Comparison of ENCODE assay signal across 10 cellular contexts in the genomic region with DNA sequence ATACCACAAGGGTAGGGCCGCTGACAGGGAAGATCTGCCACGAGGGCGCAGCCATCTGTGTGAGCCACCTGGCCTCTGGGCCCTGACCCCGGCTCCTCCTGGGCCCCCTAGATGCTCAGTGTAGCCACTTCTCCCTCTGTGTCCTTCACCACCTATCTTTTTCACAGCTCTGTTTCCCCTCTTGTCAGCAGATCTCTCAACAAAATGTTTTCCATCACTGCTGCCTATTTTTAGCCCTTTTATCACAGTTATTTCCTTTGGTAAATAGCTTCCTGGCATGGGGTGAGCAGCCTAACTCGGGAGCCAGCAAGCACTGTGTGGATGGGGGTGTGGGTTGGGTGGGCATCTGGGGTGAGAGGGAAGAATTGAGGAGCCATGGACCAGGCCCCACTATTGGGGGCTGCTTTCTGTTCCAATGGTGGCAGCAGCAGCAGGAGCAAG.
DNase-seq lines count a peak whose midpoint lies in the region; ATAC-seq and TF ChIP-seq lines count a peak whose summit lies in the region.
"Had no signal": no experiment of that assay in that cellular context is flagged by ENCODE, and none has a peak within 500 bp of the region (broad histone marks: within the 10 kb centered on the region; RNA-seq: fewer than 3 reads in every experiment).

No MANE protein-coding gene starts in this region.

- H3K27me3 ChIP-seq in IMR-90 (ENCODE audit: control insufficient read depth, insufficient read depth, low read length), result no peaks in the 10 kb centered on the region
- H3K27me3 ChIP-seq in left lung, result no peaks in the 10 kb centered on the region
- peaks cover 0 to 1% (median 0%) of the 10 kb centered on the region in 7 donors for H3K27me3 ChIP-seq in spleen (replicated peaks in 1 of 7)

- H4K20me1 ChIP-seq in IMR-90 (ENCODE audit: insufficient read depth, low read length), result no peaks in the 10 kb centered on the region
- H4K20me1 ChIP-seq in OCI-LY7 (ENCODE audit: insufficient read depth, low read length), result no peaks in the 10 kb centered on the region

- TF ChIP-seq RAD21 in IMR-90 (IDR thresholded peaks at IDR 0.05; ENCODE audit: low read length), result no peak

- H4K5ac ChIP-seq in IMR-90 (ENCODE audit: low read depth, low read length), result no peak overlapping the region; the same call in 1 of the 2 replicates

- 0 out of 4 replicates have a peak, but pooled peaks cover 0 to 6% of the 10 kb centered on the region in 2 experiments for H3K79me1 ChIP-seq in IMR-90 (ENCODE audit: low read depth in 1 of 2, low read length in 2 of 2)

- WGBS in IMR-90 (ENCODE audit: extremely low coverage in 2 of 2, insufficient read length in 1 of 2), 2 experiments, result 53% methylated on average over 4 of the region's 5 CpGs; no CpG with 5 or more reads in 1 of the 2 experiments
- WGBS in spleen, 5 donors, result 20 to 33% (median 24%) methylated on average over 5 of the region's 5 CpGs

- no peak overlapping the region; the same call in 1 of the 2 replicates for H3K4me2 ChIP-seq in IMR-90 (ENCODE audit: low read depth, low read length)
- no peak overlapping the region for H3K4me2 ChIP-seq in OCI-LY7 (ENCODE audit: low read length)

- H3K4me3 ChIP-seq in IMR-90 (ENCODE audit: insufficient read depth, low read depth, low read length) (no peak overlapping the region), choroid plexus epithelial cell (ENCODE audit: low read depth, low read length) (no peak overlapping the region), left lung (no peak overlapping the region), spleen (no peak overlapping the region), OCI-LY7 (ENCODE audit: low read depth, low read length, poor library complexity, severe bottlenecking) (no peak overlapping the region)

- peak overlapping the region; percentile 63; the same call in 1 of the 2 replicates for H2BK20ac ChIP-seq in IMR-90 (ENCODE audit: low read depth, low read length)

- BruUV-seq in IMR-90 (replicated peaks; lab: Mats Ljungman, UMichigan), result no TSS peak
- BruUV-seq in OCI-LY7 (replicated peaks; lab: Mats Ljungman, UMichigan), result no TSS peak

- H3K56ac ChIP-seq in IMR-90 (ENCODE audit: extremely low read depth, insufficient read depth, low read length), result no peak overlapping the region

- peak overlapping the region; percentile 31 for H3K4ac ChIP-seq in IMR-90 (ENCODE audit: low read depth, low read length)

- TF ChIP-seq POLR2A in IMR-90 (IDR thresholded peaks at IDR 0.05; ENCODE audit: low read depth, low read length) (no peak), spleen (IDR thresholded peaks at IDR 0.05) (no peak)

- peak overlapping the region in 1 of 2 experiments; percentile 19; a peak in 2 of 4 replicates for H4K8ac ChIP-seq in IMR-90 (ENCODE audit: low read depth in 2 of 2, low read length in 2 of 2)

- POLR2A ChIA-PET in IMR-90 (lab: Charles Lee; ENCODE audit: unreplicated experiment), result no interaction called here
- POLR2A ChIA-PET in OCI-LY7 (lab: Charles Lee), result no interaction called here

- peak overlapping the region; percentile 47 for H3K14ac ChIP-seq in IMR-90 (replicated peaks; ENCODE audit: low read depth, low read length)

- H2BK120ac ChIP-seq in IMR-90 (ENCODE audit: low read depth, low read length), result peak overlapping the region; percentile 83; the same call in 1 of the 2 replicates

- no peak overlapping the region; the same call in 1 of the 2 replicates for H3K18ac ChIP-seq in IMR-90 (ENCODE audit: low read depth, low read length)

- no peak overlapping the region for H3K23ac ChIP-seq in IMR-90 (ENCODE audit: low read depth, low read length)

- TF ChIP-seq CTCF in IMR-90 (conservative IDR thresholded peaks at IDR 0.05; ENCODE audit: low read depth, low read length), result no peak
- TF ChIP-seq CTCF in choroid plexus epithelial cell (conservative IDR thresholded peaks at IDR 0.05; ENCODE audit: low read depth, low read length), result no peak
- TF ChIP-seq CTCF in left lung (IDR thresholded peaks at IDR 0.05), result no peak
- TF ChIP-seq CTCF in spleen (IDR thresholded peaks at IDR 0.05 in 8 of 11, conservative IDR thresholded peaks at IDR 0.05 in 3 of 11), result no peak
- no peak for TF ChIP-seq CTCF in OCI-LY7 (conservative IDR thresholded peaks at IDR 0.05; ENCODE audit: low read length)

- no peaks in the 10 kb centered on the region for H3K9me2 ChIP-seq in OCI-LY7 (ENCODE audit: insufficient read depth, low read length)

- CTCF ChIA-PET in IMR-90 (lab: Yijun Ruan, JAX), result no interaction called here
- CTCF ChIA-PET in OCI-LY7 (lab: Charles Lee; ENCODE audit: unreplicated experiment), result no interaction called here

- H4K91ac ChIP-seq in IMR-90 (ENCODE audit: insufficient read depth, low read depth, low read length), result peak overlapping the region; percentile 37

- no peaks in the 10 kb centered on the region for H3K9me3 ChIP-seq in IMR-90 (ENCODE audit: control insufficient read depth, insufficient read depth, low read length)
- H3K9me3 ChIP-seq in left lung, result no peaks in the 10 kb centered on the region
- no peaks in the 10 kb centered on the region for H3K9me3 ChIP-seq in spleen
- no peaks in the 10 kb centered on the region for H3K9me3 ChIP-seq in OCI-LY7 (ENCODE audit: low read length)

- H3K27ac ChIP-seq in IMR-90 (ENCODE audit: insufficient read depth, low read length) (peak overlapping the region; percentile 36; the same call in 1 of the 2 replicates), left lung (peak overlapping the region; percentile 48 to 65), spleen (peak overlapping the region in 7 of 8 donors; percentile 52 to 75 (median 67)), OCI-LY7 (ENCODE audit: low read depth, low read length, poor library complexity, severe bottlenecking) (no peak overlapping the region)

- H3K79me2 ChIP-seq in OCI-LY7 (ENCODE audit: insufficient read depth, low read depth, low read length), result no peaks in the 10 kb centered on the region; the same call in 1 of the 2 replicates

- dilution Hi-C loops in IMR-90 (cut with HindIII; ENCODE audit: low sequenced_read_pairs, unreplicated experiment), result no loop called here

- DNase-seq in IMR-90 (no peak), choroid plexus epithelial cell (ENCODE audit: low read depth) (peak; percentile 68), left lung (no peak), spleen (no peak), OCI-LY7 (ENCODE audit: low spot score) (no peak)
- no peak for DNase-seq in stimulated activated CD4-positive, alpha-beta T cell treated with anti-CD3 and anti-CD28 coated beads, Interleukin-4, amount 100 ng/mL, for 24 hours
- DNase-seq: Kasumi-1, T-helper 2 cell had no signal

- H3K36me3 ChIP-seq in IMR-90 (ENCODE audit: control insufficient read depth, insufficient read depth, low read length) (no peaks in the 10 kb centered on the region), left lung (no peaks in the 10 kb centered on the region), spleen (no peaks in the 10 kb centered on the region), OCI-LY7 (ENCODE audit: insufficient read depth, low read length) (no peaks in the 10 kb centered on the region)

- peak; percentile 28 for ATAC-seq in IMR-90 (ENCODE audit: low read depth)
- peak; percentile 43 for ATAC-seq in left lung
- no peak for ATAC-seq in GM21390 (IDR thresholded peaks at IDR 0.05; ENCODE audit: unreplicated experiment)
- ATAC-seq in HG03159 (IDR thresholded peaks at IDR 0.05; ENCODE audit: unreplicated experiment), result no peak

- H3K9me1 ChIP-seq in IMR-90 (ENCODE audit: insufficient read depth, low read length), result peaks cover 12% of the 10 kb centered on the region

- H2BK5ac ChIP-seq in IMR-90 (ENCODE audit: low read depth, low read length, poor library complexity, severe bottlenecking), result no peak overlapping the region

- peak overlapping the region; percentile 7; the same call in 1 of the 2 replicates for H3K9ac ChIP-seq in IMR-90 (ENCODE audit: low read depth, low read length)

- intact Hi-C loops in IMR-90 (cut with micrococcal nuclease) (loop anchor here (5.0 kb wide), 1 partner anchor 135 kb away; the partner anchor contains the start of gene NAV2), left lung (cut with DNase I) (no loop called here), spleen (cut with DNase I; ENCODE audit: low total_unique reads) (no loop called here), OCI-LY7 (cut with micrococcal nuclease; ENCODE audit: unreplicated experiment) (no loop called here)

- peak overlapping the region; percentile 41 for H2AFZ ChIP-seq in IMR-90 (replicated peaks; ENCODE audit: low read length, poor library complexity)
- H2AFZ ChIP-seq in OCI-LY7 (ENCODE audit: low read length), result no peak overlapping the region

- in situ Hi-C loops in IMR-90 (cut with MboI; ENCODE audit: low sequenced_read_pairs), result no loop called here

- peak overlapping the region; percentile 42; the same call in 1 of the 2 replicates for H2AK5ac ChIP-seq in IMR-90 (ENCODE audit: low read depth, low read length)

- H3K4me1 ChIP-seq in IMR-90 (ENCODE audit: control insufficient read depth, insufficient read depth, low read length) (peaks cover 20% of the 10 kb centered on the region), left lung (peaks cover 19 to 24% of the 10 kb centered on the region in 2 donors), spleen (peaks cover 6 to 25% (median 20%) of the 10 kb centered on the region in 6 donors), OCI-LY7 (ENCODE audit: insufficient read depth, low read length, poor library complexity, severe bottlenecking) (no peaks in the 10 kb centered on the region)

- peak overlapping the region; percentile 14 for H2AK9ac ChIP-seq in IMR-90 (replicated peaks; ENCODE audit: low read depth, low read length, poor library complexity)

- H2BK15ac ChIP-seq in IMR-90 (ENCODE audit: low read depth, low read length), result peak overlapping the region; percentile 39; the same call in 2 of the 3 replicates

TF ChIP-seq in IMR-90, 13 proteins besides CTCF, POLR2A, EP300 and RAD21 (continues in another document):
- no peak for TF ChIP-seq FOS (IDR thresholded peaks at IDR 0.05; ENCODE audit: low read depth, low read length)
- TF ChIP-seq ELK1 (IDR thresholded peaks at IDR 0.05; ENCODE audit: borderline replicate concordance, low read depth, low read length), result no peak
- no peak for TF ChIP-seq BHLHE40 (IDR thresholded peaks at IDR 0.05; ENCODE audit: low read depth, low read length)
- TF ChIP-seq MAZ (IDR thresholded peaks at IDR 0.05; ENCODE audit: borderline replicate concordance, low read depth, low read length), result no peak
- no peak for TF ChIP-seq MAFK (IDR thresholded peaks at IDR 0.05; ENCODE audit: low read depth, low read length)

Comparison
In these comparisons a context has a peak if more than half of its experiments do, and no peak if none do; other contexts are left out.
1. ATAC-seq: peak in IMR-90 (single experiment) and left lung (single experiment); none in GM21390 (single experiment) and HG03159 (single experiment).